Comparison of ENCODE assay signal across 26 cellular contexts in genomic region chr14:60254176-60254575, GRCh38. TPM values are rescaled to one million over a fixed set of nuclear protein-coding genes. Genes with fewer than 3 reads are reported as not detected.
DNase-seq lines count a peak whose midpoint lies in the region; ATAC-seq, FAIRE-seq and TF ChIP-seq lines count a peak whose summit lies in the region.
"Had no signal": no experiment of that assay in that cellular context is flagged by ENCODE, and none has a peak within 500 bp of the region (broad histone marks: within the 10 kb centered on the region; RNA-seq: fewer than 3 reads in every experiment).

No MANE protein-coding gene starts in this region.

- peaks cover 87% of the 10 kb centered on the region for H3K79me2 ChIP-seq in HepG2 (ENCODE audit: insufficient read depth, low read length)

- TF ChIP-seq CTCF in HepG2 (CRISPR knock-in tag; IDR thresholded peaks at IDR 0.05) (no peak), transverse colon (IDR thresholded peaks at IDR 0.05) (no peak), chondrocyte (IDR thresholded peaks at IDR 0.05) (no peak)

- WGBS in HepG2 (ENCODE audit: low lambda C conversion rate) = 33% methylated on average over 1 of the region's 1 CpG
- WGBS in transverse colon (ENCODE audit: low coverage in 1 of 2), 2 donors = 55 to 71% methylated on average over 1 of the region's 1 CpG

- H3K4me3 Mint-ChIP-seq in chondrocyte (ENCODE audit: unreplicated experiment) = no peak overlapping the region
- H3K4me3 Mint-ChIP-seq: activated naive CD4-positive, alpha-beta T cell treated with anti-CD3 and anti-CD28 coated beads for 36 hours; T-helper 17 cell had no signal

- peaks cover 40% of the 10 kb centered on the region for H4K20me1 ChIP-seq in HepG2 (ENCODE audit: insufficient read depth, low read length)

- TF ChIP-seq RAD21 in HepG2 (CRISPR knock-in tag; IDR thresholded peaks at IDR 0.05) = no peak

- H3K36me3 Mint-ChIP-seq in chondrocyte (ENCODE audit: low read depth) = no peaks in the 10 kb centered on the region

- H3K4me1 Mint-ChIP-seq in chondrocyte (ENCODE audit: low read depth) = peaks cover 54% of the 10 kb centered on the region

- CTCF ChIA-PET in HepG2 (lab: Yijun Ruan, JAX; ENCODE audit: low intra/inter-chr PET ratio, low total read pairs) = no interaction called here

- peak overlapping the region; percentile 52 for H3K4me2 ChIP-seq in HepG2 (ENCODE audit: low read depth, low read length)

- intact Hi-C loops in HepG2 (cut with micrococcal nuclease; ENCODE audit: unreplicated experiment) (no loop called here), transverse colon (cut with DNase I; ENCODE audit: low total_unique reads) (no loop called here)

- peak; percentile 19 to 32 for DNase-seq in HAP-1 (ENCODE audit: low spot score in 2 of 2)
- peak; percentile 18 for DNase-seq in HepG2 (ENCODE audit: low spot score)
- peak; percentile 31 for DNase-seq in transverse colon
- no peak for DNase-seq in chondrocyte (ENCODE audit: low spot score)
- DNase-seq in GM19238 (ENCODE audit: insufficient read length, low spot score) = no peak
- no peak for DNase-seq in activated effector memory CD4-positive, alpha-beta T cell treated with Interleukin-2 at 50 U/mL for 16 hours
- DNase-seq: activated CD4-positive, alpha-beta T cell treated with anti-CD3 and anti-CD28 coated beads for 4 hours; activated naive CD4-positive, alpha-beta T cell treated with anti-CD3 and anti-CD28 coated beads for 36 hours; activated T-cell treated with anti-CD3 and anti-CD28 coated beads, Interleukin-2, amount 50 U/mL, for 48 hours; esophagus squamous epithelium; GOT3; hypothalamus; islet precursor cell; NCI-H1105; NCI-H2029; NCI-H2227 treated with DMSO at 0.1 percent for 48 hours; occipital lobe; stimulated activated CD4-positive, alpha-beta T cell treated with anti-CD3 and anti-CD28 coated beads, Interleukin-4, amount 100 ng/mL, for 4 hours; stimulated activated naive CD4-positive, alpha-beta T cell; T-helper 17 cell; testis had no signal

- no peak overlapping the region for H2AFZ ChIP-seq in HepG2 (ENCODE audit: low read length)

- H3K36me3 ChIP-seq in HAP-1 (replicated peaks) (no peaks in the 10 kb centered on the region), duodenal mucosa (ENCODE audit: control insufficient read depth in 1 of 2, insufficient read depth in 2 of 2, low read length in 2 of 2) (no peaks in the 10 kb centered on the region), HepG2 (replicated peaks in 1 of 2; ENCODE audit: control insufficient read depth in 1 of 2, insufficient read depth in 2 of 2, low read length in 2 of 2) (no peaks in the 10 kb centered on the region), transverse colon (no peaks in the 10 kb centered on the region)
- H3K36me3 ChIP-seq: esophagus squamous epithelium, right atrium auricular region had no signal

- TF ChIP-seq EP300 in HepG2 (IDR thresholded peaks at IDR 0.05; ENCODE audit: low read depth in 2 of 2, low read length in 2 of 2) = no peak
- TF ChIP-seq EP300 in HepG2 (CRISPR knock-in tag; IDR thresholded peaks at IDR 0.05; ENCODE audit: borderline replicate concordance) = no peak
- no peak for TF ChIP-seq EP300 in transverse colon (IDR thresholded peaks at IDR 0.05; ENCODE audit: low read depth)

- H3K9me3 ChIP-seq in HAP-1 (no peaks in the 10 kb centered on the region), duodenal mucosa (ENCODE audit: control insufficient read depth in 1 of 2, low read length in 2 of 2) (no peaks in the 10 kb centered on the region), HepG2 (ENCODE audit: low read length) (no peaks in the 10 kb centered on the region), transverse colon (no peaks in the 10 kb centered on the region)
- H3K9me3 ChIP-seq: esophagus squamous epithelium, right atrium auricular region, testis had no signal

- no peak overlapping the region for H3K4me3 ChIP-seq in HAP-1
- H3K4me3 ChIP-seq in duodenal mucosa (ENCODE audit: low read depth in 1 of 2, low read length in 2 of 2) = peak overlapping the region; percentile 22 to 26
- H3K4me3 ChIP-seq in HepG2 (replicated peaks in 1 of 3; ENCODE audit: insufficient read depth in 1 of 3, low read depth in 2 of 3, low read length in 3 of 3) = no peak overlapping the region
- H3K4me3 ChIP-seq in transverse colon = peak overlapping the region in 1 of 4 donors; percentile 12
- H3K4me3 ChIP-seq: esophagus squamous epithelium, right atrium auricular region, testis had no signal

- H3K27ac ChIP-seq in duodenal mucosa (ENCODE audit: low read depth, low read length) (no peak overlapping the region), HepG2 (ENCODE audit: extremely low read length, insufficient read depth, low read length) (no peak overlapping the region), transverse colon (peak overlapping the region; percentile 36 to 61 (median 50))
- H3K27ac ChIP-seq: C4-2B, esophagus squamous epithelium, right atrium auricular region, testis had no signal

- in situ Hi-C loops in HAP-1 (cut with MboI; ENCODE audit: low sequenced_read_pairs) (no loop called here), HepG2 (cut with HindIII; ENCODE audit: extremely low pct_ligation_motif_present, low pct_unique_long_range_greater_than_20kb) (no loop called here), transverse colon (cut with MboI; ENCODE audit: low pct_ligation_motif_present in 1 of 4, low pct_unique_long_range_greater_than_20kb in 1 of 4, low sequenced_read_pairs in 3 of 4) (no loop called here)

- H3K9ac ChIP-seq in duodenal mucosa (ENCODE audit: low read depth in 1 of 2, low read length in 2 of 2) (no peak overlapping the region), HepG2 (ENCODE audit: insufficient read depth, low read depth, low read length) (no peak overlapping the region)

- no peak overlapping the region for H3K27ac Mint-ChIP-seq in chondrocyte (ENCODE audit: unreplicated experiment)
- H3K27ac Mint-ChIP-seq: activated naive CD4-positive, alpha-beta T cell treated with anti-CD3 and anti-CD28 coated beads for 36 hours; T-helper 17 cell had no signal

- H3K27me3 Mint-ChIP-seq in chondrocyte (ENCODE audit: low read depth) = no peaks in the 10 kb centered on the region
- H3K27me3 Mint-ChIP-seq: T-helper 17 cell had no signal

- peaks cover 50% of the 10 kb centered on the region for H3K4me1 ChIP-seq in HAP-1
- peaks cover 30 to 40% of the 10 kb centered on the region in 2 donors for H3K4me1 ChIP-seq in duodenal mucosa (ENCODE audit: control insufficient read depth in 1 of 2, insufficient read depth in 2 of 2, low read length in 2 of 2)
- peaks cover 43% of the 10 kb centered on the region for H3K4me1 ChIP-seq in HepG2 (ENCODE audit: insufficient read depth, low read length)
- H3K4me1 ChIP-seq in transverse colon = peaks cover 32 to 66% (median 45%) of the 10 kb centered on the region in 4 donors

- TF ChIP-seq POLR2A in HepG2 (IDR thresholded peaks at IDR 0.05; ENCODE audit: insufficient read depth in 1 of 2, low read depth in 2 of 2, low read length in 2 of 2) (no peak), transverse colon (IDR thresholded peaks at IDR 0.05) (no peak)

- POLR2A ChIA-PET in HepG2 (lab: Yijun Ruan, JAX) = no interaction called here

- H3K27me3 ChIP-seq in HAP-1 (ENCODE audit: low read depth) (no peaks in the 10 kb centered on the region), duodenal mucosa (ENCODE audit: control insufficient read depth in 1 of 2, insufficient read depth in 2 of 2, low read length in 2 of 2) (no peaks in the 10 kb centered on the region), HepG2 (ENCODE audit: control insufficient read depth in 1 of 2, insufficient read depth in 2 of 2, low read length in 2 of 2) (no peaks in the 10 kb centered on the region), transverse colon (no peaks in the 10 kb centered on the region)
- H3K27me3 ChIP-seq: esophagus squamous epithelium, right atrium auricular region, testis had no signal

- BruUV-seq in HepG2 (replicated peaks; lab: Mats Ljungman, UMichigan) = no TSS peak

- ATAC-seq in HepG2 = no peak
- ATAC-seq: T-helper 17 cell had no signal

- no peak for FAIRE-seq in HepG2 (lab: Jason Lieb, UNC)
- FAIRE-seq: frontal cortex, G401.6 had no signal

- H3K9me3 Mint-ChIP-seq in chondrocyte (ENCODE audit: low read depth) = no peaks in the 10 kb centered on the region

TF ChIP-seq in HepG2, 621 proteins besides CTCF, POLR2A, EP300 and RAD21 (continues in another document):
- TF ChIP-seq MED13 (CRISPR knock-in tag; IDR thresholded peaks at IDR 0.05) (no peak), ZBTB7A (CRISPR knock-in tag; IDR thresholded peaks at IDR 0.05) (no peak)

RNA-seq across cellular contexts. Expression of gene PPM1A, which starts 5.2 kb away (rescaled TPM):
- 29.8 and 37.6 TPM in 2 replicates for total RNA-seq in HepG2 (2016; rRNA removed; fragmentation: Illumina TruSeq; extraction: Trizol)
- 12.6 and 12.8 TPM in 2 replicates for total RNA-seq in HepG2 (2016; cell fraction: cytosol; rRNA removed; fragmentation: Illumina TruSeq; extraction: Trizol; ENCODE audit: low read depth)
- 27.0 and 34.6 TPM in 2 replicates for total RNA-seq in HepG2 (2016; cell fraction: insoluble cytoplasmic fraction; rRNA removed; fragmentation: Illumina TruSeq; extraction: Trizol)
- 36.5 and 40.3 TPM in 2 replicates for total RNA-seq in HepG2 (2016; cell fraction: membrane; rRNA removed; fragmentation: Illumina TruSeq; extraction: Trizol)
- 23.7 and 28.3 TPM in 2 replicates for total RNA-seq in HepG2 (2016; cell fraction: nucleus; rRNA removed; fragmentation: Illumina TruSeq; extraction: Trizol)
- polyA plus RNA-seq in HepG2 (2011; rRNA removed) = 20.4 and 23.3 TPM in 2 replicates
- 6.8 and 14.1 TPM in 2 replicates for polyA plus RNA-seq in HepG2 (2011; cell fraction: cytosol; rRNA removed)
- 13.7 and 18.0 TPM in 2 replicates for polyA plus RNA-seq in HepG2 (2011; cell fraction: nucleus; rRNA removed)
- 29.6 and 41.4 TPM in 2 replicates for polyA plus RNA-seq in HepG2 (2012)
- 9.4 and 10.8 TPM in 2 replicates for polyA plus RNA-seq in HepG2 (2016; cell fraction: cytosol; fragmentation: Illumina TruSeq; extraction: Trizol; ENCODE audit: low read depth)
- polyA plus RNA-seq in HepG2 (2016; cell fraction: insoluble cytoplasmic fraction; fragmentation: Illumina TruSeq; extraction: Trizol; ENCODE audit: low read depth) = 30.9 and 34.7 TPM in 2 replicates
- 23.2 and 25.1 TPM in 2 replicates for polyA plus RNA-seq in HepG2 (2016; cell fraction: membrane; fragmentation: Illumina TruSeq; extraction: Trizol; ENCODE audit: low read depth)
- polyA plus RNA-seq in HepG2 (2016; cell fraction: nucleus; fragmentation: Illumina TruSeq; extraction: Trizol; ENCODE audit: insufficient read depth, low read depth) = 42.0 and 44.4 TPM in 2 replicates
- 36.9 and 46.4 TPM in 2 replicates for polyA minus RNA-seq in HepG2 (2011; rRNA and poly(A)+ RNA removed; ENCODE audit: low replicate concordance)
- 25.6 and 32.2 TPM in 2 replicates for polyA minus RNA-seq in HepG2 (2011; cell fraction: cytosol; rRNA and poly(A)+ RNA removed)
- 49.9 and 56.8 TPM in 2 replicates for polyA minus RNA-seq in HepG2 (2011; cell fraction: nucleus; rRNA and poly(A)+ RNA removed)
- 100 to 1,000 TPM in 2 of 4 donors, 10 to 100 TPM in 2; 64.0 to 146 (median 93.2) TPM for total RNA-seq in transverse colon
- 42.7 to 51.5 TPM (median 43.9 TPM) in 3 replicates for total RNA-seq in chondrocyte

Comparison
In these comparisons a context has a peak if more than half of its experiments do, and no peak if none do; other contexts are left out.
1. DNase-seq: peak in HAP-1 (2 of 2), HepG2 (single experiment) and transverse colon (single experiment); none in chondrocyte (single experiment), GM19238 (single experiment) and activated effector memory CD4-positive, alpha-beta T cell treated with Interleukin-2 at 50 U/mL for 16 hours (single experiment).
2. H3K4me3 ChIP-seq: peak in duodenal mucosa (2 of 2); none in HAP-1 (single experiment) and HepG2 (0 of 3).
3. H3K27ac ChIP-seq: peak in transverse colon (4 of 4); none in duodenal mucosa (single experiment) and HepG2 (single experiment).